Comparison of ENCODE assay signal across 10 cellular contexts in genomic region chr7:41724996-41725395, GRCh38. TPM values are rescaled to one million over a fixed set of nuclear protein-coding genes. Genes with fewer than 3 reads are reported as not detected.
"Had no signal": no experiment of that assay in that cellular context is flagged by ENCODE, and none has a peak within 500 bp of the region (broad histone marks: within the 10 kb centered on the region; RNA-seq: fewer than 3 reads in every experiment).

No MANE protein-coding gene starts in this region.

- H3K9me3 ChIP-seq: HAP-1 had no signal

- H3K36me3 Mint-ChIP-seq: IgD-negative memory B cell had no signal

- H3K27ac Mint-ChIP-seq: HFFc6, IgD-negative memory B cell had no signal

- DNase-seq: GM23248, GOT3, H7, HFFc6, KG1 had no signal

- H3K36me3 ChIP-seq: HAP-1 had no signal

- H3K27ac ChIP-seq: GM23248, HL-60 had no signal

- H2AFZ ChIP-seq: GM23248 had no signal

- ATAC-seq: HCT116, HepG2 had no signal

- H3K4me3 Mint-ChIP-seq: HFFc6, IgD-negative memory B cell had no signal

- FAIRE-seq: HepG2 had no signal

- H3K4me1 ChIP-seq: HAP-1 had no signal

- H3K4me3 ChIP-seq: GM23248, HAP-1 had no signal

- H3K9ac ChIP-seq: GM23248 had no signal

RNA-seq across cellular contexts. Expression of gene INHBA, which starts 22.1 kb away (rescaled TPM):
- total RNA-seq: HepG2 had no signal
